1 cellular context compared by ENCODE assay signal in the genomic region with DNA sequence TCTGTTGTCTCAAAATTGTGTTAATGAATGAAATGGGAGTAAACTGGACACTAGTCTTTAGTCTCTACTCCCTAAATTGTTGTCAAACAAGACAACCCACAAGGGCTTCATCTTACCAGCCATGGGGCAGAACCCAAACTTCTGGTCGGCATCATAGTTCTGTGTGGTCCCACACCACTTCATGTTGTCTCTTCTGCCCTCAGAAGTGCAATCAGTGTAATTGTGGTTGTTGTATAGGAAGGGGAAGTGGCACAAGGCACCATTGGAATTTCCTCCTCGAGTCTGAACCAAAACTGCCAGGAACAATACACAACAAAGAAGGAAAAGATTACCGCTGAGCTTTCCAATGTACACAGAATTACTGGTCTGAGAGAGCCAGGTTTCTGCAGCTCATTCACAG.
A peak's percentile ranks its signal among the peaks of the same experiment; 100 is the strongest.
TF ChIP-seq lines count a peak whose summit lies in the region.

No MANE protein-coding gene starts in this region.

TF ChIP-seq in HepG2, 621 proteins besides CTCF, POLR2A, EP300 and RAD21 (continued from another document):
- TF ChIP-seq, protein P1, sequence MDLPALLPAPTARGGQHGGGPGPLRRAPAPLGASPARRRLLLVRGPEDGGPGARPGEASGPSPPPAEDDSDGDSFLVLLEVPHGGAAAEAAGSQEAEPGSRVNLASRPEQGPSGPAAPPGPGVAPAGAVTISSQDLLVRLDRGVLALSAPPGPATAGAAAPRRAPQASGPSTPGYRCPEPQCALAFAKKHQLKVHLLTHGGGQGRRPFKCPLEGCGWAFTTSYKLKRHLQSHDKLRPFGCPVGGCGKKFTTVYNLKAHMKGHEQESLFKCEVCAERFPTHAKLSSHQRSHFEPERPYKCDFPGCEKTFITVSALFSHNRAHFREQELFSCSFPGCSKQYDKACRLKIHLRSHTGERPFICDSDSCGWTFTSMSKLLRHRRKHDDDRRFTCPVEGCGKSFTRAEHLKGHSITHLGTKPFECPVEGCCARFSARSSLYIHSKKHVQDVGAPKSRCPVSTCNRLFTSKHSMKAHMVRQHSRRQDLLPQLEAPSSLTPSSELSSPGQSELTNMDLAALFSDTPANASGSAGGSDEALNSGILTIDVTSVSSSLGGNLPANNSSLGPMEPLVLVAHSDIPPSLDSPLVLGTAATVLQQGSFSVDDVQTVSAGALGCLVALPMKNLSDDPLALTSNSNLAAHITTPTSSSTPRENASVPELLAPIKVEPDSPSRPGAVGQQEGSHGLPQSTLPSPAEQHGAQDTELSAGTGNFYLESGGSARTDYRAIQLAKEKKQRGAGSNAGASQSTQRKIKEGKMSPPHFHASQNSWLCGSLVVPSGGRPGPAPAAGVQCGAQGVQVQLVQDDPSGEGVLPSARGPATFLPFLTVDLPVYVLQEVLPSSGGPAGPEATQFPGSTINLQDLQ (CRISPR knock-in tag; IDR thresholded peaks at IDR 0.05): no peak
- no peak for TF ChIP-seq ZNF883 (CRISPR knock-in tag; IDR thresholded peaks at IDR 0.05; ENCODE audit: not compliant biosample characterization)
- peak; percentile 75 for TF ChIP-seq SMYD3 (CRISPR knock-in tag; IDR thresholded peaks at IDR 0.05)
- TF ChIP-seq BORCS8-MEF2B (CRISPR knock-in tag; IDR thresholded peaks at IDR 0.05): 0 out of 2 replicates have a peak, but pooled peaks have one; percentile 33
